Comparison of ENCODE assay signal across 1 cellular context in genomic region chr11:61254403-61255025, GRCh38.
TF ChIP-seq lines count a peak whose summit lies in the region.

No MANE protein-coding gene starts in this region.

TF ChIP-seq in HEK293, 187 proteins besides CTCF, POLR2A, EP300 and RAD21 (continued from another document):
- TF ChIP-seq ZNF785 (tag by site-specific recombination; IDR thresholded peaks at IDR 0.05): no peak
TF ChIP-seq in HEK293: peak in this region for 3.
